Comparison of ENCODE assay signal across 21 cellular contexts in genomic region chr11:106186630-106187029, GRCh38.
DNase-seq lines count a peak whose midpoint lies in the region; ATAC-seq and TF ChIP-seq lines count a peak whose summit lies in the region.
"Had no signal": no experiment of that assay in that cellular context is flagged by ENCODE, and none has a peak within 500 bp of the region (broad histone marks: within the 10 kb centered on the region; RNA-seq: fewer than 3 reads in every experiment).

No MANE protein-coding gene starts in this region.

- peak; percentile 11 for DNase-seq in HT1080 (ENCODE audit: low read depth)
- DNase-seq in SK-MEL-5 (ENCODE audit: low read depth, low spot score): peak; percentile 13
- DNase-seq in fibroblast of the aortic adventitia (ENCODE audit: low read depth): peak; percentile 11
- DNase-seq in pons (ENCODE audit: low spot score): peak; percentile 59
- no peak for DNase-seq in activated effector memory CD4-positive, alpha-beta T cell treated with Interleukin-2 at 50 U/mL for 16 hours
- DNase-seq in DMS53 (lab: John Stamatoyannopoulos, UW): no peak
- DNase-seq: C1 segment of cervical spinal cord; CD4-positive, alpha-beta memory T cell; COR-L47; DND-41; KBM-7; MV-4-11; NCI-H1105; NCI-H1436 treated with DMSO at 0.1 percent for 48 hours; NCI-H187 treated with DMSO at 0.1 percent for 48 hours; NCI-H526 treated with DMSO at 0.1 percent for 48 hours; Peyer's patch; SHP77 treated with DMSO at 0.1 percent for 48 hours had no signal

- no peak for ATAC-seq in HG03108 (IDR thresholded peaks at IDR 0.05; ENCODE audit: unreplicated experiment)
- ATAC-seq: A549 had no signal

- H3K4me3 ChIP-seq in fibroblast of the aortic adventitia (ENCODE audit: low read depth, low read length): no peak overlapping the region
- H3K4me3 ChIP-seq: A549, Peyer's patch, SK-N-MC had no signal

- no peak for TF ChIP-seq CTCF in fibroblast of the aortic adventitia (IDR thresholded peaks at IDR 0.05; ENCODE audit: insufficient read depth, low read length)

- in situ Hi-C loops in SK-MEL-5 (cut with HindIII; ENCODE audit: low pct_unique_long_range_greater_than_20kb, low sequenced_read_pairs): no loop called here

Comparison
In these comparisons a context has a peak if more than half of its experiments do, and no peak if none do; other contexts are left out.
1. DNase-seq: peak in HT1080 (single experiment), SK-MEL-5 (single experiment), fibroblast of the aortic adventitia (single experiment) and pons (single experiment); none in activated effector memory CD4-positive, alpha-beta T cell treated with Interleukin-2 at 50 U/mL for 16 hours (single experiment) and DMS53 (single experiment).